1 cellular context compared by ENCODE assay signal in genomic region chr11:74942073-74942750, GRCh38.
TF ChIP-seq lines count a peak whose summit lies in the region.

No MANE protein-coding gene starts in this region.

TF ChIP-seq in IMR-90, 13 proteins besides CTCF, POLR2A, EP300 and RAD21:
- no peak for TF ChIP-seq MAZ (IDR thresholded peaks at IDR 0.05; ENCODE audit: borderline replicate concordance, low read depth, low read length)
- TF ChIP-seq CEBPB (IDR thresholded peaks at IDR 0.05; ENCODE audit: low read depth, low read length): no peak
- TF ChIP-seq USF2 (IDR thresholded peaks at IDR 0.05; ENCODE audit: low read depth, low read length): no peak
